1 cellular context compared by ENCODE assay signal in genomic region chr13:86741762-86742285, GRCh38.
TF ChIP-seq lines count a peak whose summit lies in the region.

No MANE protein-coding gene starts in this region.

TF ChIP-seq in IMR-90, 13 proteins besides CTCF, POLR2A, EP300 and RAD21:
- no peak for TF ChIP-seq CEBPB (IDR thresholded peaks at IDR 0.05; ENCODE audit: low read depth, low read length)
- TF ChIP-seq RFX5 (IDR thresholded peaks at IDR 0.05; ENCODE audit: low read depth, low read length) = no peak
- TF ChIP-seq MAZ (IDR thresholded peaks at IDR 0.05; ENCODE audit: borderline replicate concordance, low read depth, low read length) = no peak
- no peak for TF ChIP-seq FOS (IDR thresholded peaks at IDR 0.05; ENCODE audit: low read depth, low read length)
- no peak for TF ChIP-seq MXI1 (IDR thresholded peaks at IDR 0.05; ENCODE audit: borderline replicate concordance, low read depth, low read length)
- no peak for TF ChIP-seq SMC3 (IDR thresholded peaks at IDR 0.05; ENCODE audit: low read depth, low read length)
- no peak for TF ChIP-seq BHLHE40 (IDR thresholded peaks at IDR 0.05; ENCODE audit: low read depth, low read length)
- TF ChIP-seq MAFK (IDR thresholded peaks at IDR 0.05; ENCODE audit: low read depth, low read length) = no peak
- no peak for TF ChIP-seq NFE2L2 (IDR thresholded peaks at IDR 0.05; ENCODE audit: low read depth, low read length)
